8 cellular contexts compared by ENCODE assay signal in genomic region chr11:61791737-61792309, GRCh38. TPM values are rescaled to one million over a fixed set of nuclear protein-coding genes. Genes with fewer than 3 reads are reported as not detected.
A peak's percentile ranks its signal among the peaks of the same experiment; 100 is the strongest.
DNase-seq lines count a peak whose midpoint lies in the region; ATAC-seq and TF ChIP-seq lines count a peak whose summit lies in the region.

No MANE protein-coding gene starts in this region.

- peaks cover 11% of the 10 kb centered on the region for H3K4me1 ChIP-seq in cardiac muscle cell (ENCODE audit: low read depth)

- H3K27me3 ChIP-seq in cardiac muscle cell = no peaks in the 10 kb centered on the region

- H3K27ac ChIP-seq in cardiac muscle cell = peak overlapping the region; percentile 91

- peaks cover 18% of the 10 kb centered on the region for H3K36me3 ChIP-seq in cardiac muscle cell

- peak; percentile 22 for ATAC-seq in HG03439 (IDR thresholded peaks at IDR 0.05; ENCODE audit: unreplicated experiment)
- ATAC-seq in omental fat pad (ENCODE audit: low FRiP score) = peak; percentile 65
- ATAC-seq in HG02884 (IDR thresholded peaks at IDR 0.05; ENCODE audit: unreplicated experiment) = no peak

- H3K4me3 ChIP-seq in cardiac muscle cell = peak overlapping the region; percentile 76

- H3K9me3 ChIP-seq in cardiac muscle cell (ENCODE audit: low read depth) = no peaks in the 10 kb centered on the region

- peak; percentile 38 for DNase-seq in activated T-cell treated with anti-CD3 and anti-CD28 coated beads for 48 hours (ENCODE audit: low read depth)
- DNase-seq in activated T-cell treated with anti-CD3 and anti-CD28 coated beads, Interleukin-2, amount 50 U/mL, for 1 hour = no peak
- peak; percentile 44 for DNase-seq in NOMO-1 treated with dmso at 0.1 percent for 144 hours (lab: John Stamatoyannopoulos, UW; ENCODE audit: unreplicated experiment)
- DNase-seq in amniotic epithelial cell (ENCODE audit: low read depth) = peak; percentile 89
- DNase-seq in cardiac muscle cell (ENCODE audit: low read depth in 1 of 2, low spot score in 1 of 2) = peak; percentile 84 to 96
- DNase-seq in omental fat pad (ENCODE audit: low spot score) = peak; percentile 70

- TF ChIP-seq CTCF in cardiac muscle cell (IDR thresholded peaks at IDR 0.05; ENCODE audit: low read depth, low read length) = no peak
- TF ChIP-seq CTCF in omental fat pad (IDR thresholded peaks at IDR 0.05) = no peak

RNA-seq across cellular contexts. Expression of gene TMEM258, which starts 0.6 kb away (rescaled TPM):
- 29.3 and 35.3 TPM in 2 replicates for total RNA-seq in cardiac muscle cell
- 241 and 255 TPM in 2 replicates for polyA plus RNA-seq in cardiac muscle cell
- total RNA-seq in omental fat pad = 10 to 100 TPM; 27.9 to 52.6 (median 43.4) TPM

RNA-seq across cellular contexts. Expression of gene FEN1, which starts 0.9 kb away (rescaled TPM):
- total RNA-seq in cardiac muscle cell = 13.5 and 30.7 TPM in 2 replicates
- 13.2 and 39.2 TPM in 2 replicates for polyA plus RNA-seq in cardiac muscle cell
- 1 to 10 TPM; 4.7 to 8.9 (median 6.7) TPM for total RNA-seq in omental fat pad

RNA-seq across cellular contexts. Expression of gene FADS1, which starts 25.0 kb away (rescaled TPM):
- total RNA-seq in cardiac muscle cell (114 and 164 TPM in 2 replicates), omental fat pad (10 to 100 TPM; 20.1 to 49.1 (median 22.0) TPM)
- polyA plus RNA-seq in cardiac muscle cell = 183 and 249 TPM in 2 replicates

RNA-seq across cellular contexts. Expression of gene FADS2, which starts 36.3 kb away (rescaled TPM):
- total RNA-seq in cardiac muscle cell (103 and 239 TPM in 2 replicates), omental fat pad (10 to 100 TPM in 3 of 4 donors, 1 to 10 TPM in 1; 7.8 to 40.1 (median 16.2) TPM)
- polyA plus RNA-seq in cardiac muscle cell = 129 and 262 TPM in 2 replicates

RNA-seq across cellular contexts. Expression of gene MYRF, which starts 39.4 kb away (rescaled TPM):
- 48.0 and 56.9 TPM in 2 replicates for total RNA-seq in cardiac muscle cell
- 29.3 and 41.2 TPM in 2 replicates for polyA plus RNA-seq in cardiac muscle cell
- total RNA-seq in omental fat pad = 10 to 100 TPM in 3 of 4 donors, under 1 TPM in 1; 0.16 to 55.1 (median 29.5) TPM
